17 cellular contexts compared by ENCODE assay signal in the genomic region with DNA sequence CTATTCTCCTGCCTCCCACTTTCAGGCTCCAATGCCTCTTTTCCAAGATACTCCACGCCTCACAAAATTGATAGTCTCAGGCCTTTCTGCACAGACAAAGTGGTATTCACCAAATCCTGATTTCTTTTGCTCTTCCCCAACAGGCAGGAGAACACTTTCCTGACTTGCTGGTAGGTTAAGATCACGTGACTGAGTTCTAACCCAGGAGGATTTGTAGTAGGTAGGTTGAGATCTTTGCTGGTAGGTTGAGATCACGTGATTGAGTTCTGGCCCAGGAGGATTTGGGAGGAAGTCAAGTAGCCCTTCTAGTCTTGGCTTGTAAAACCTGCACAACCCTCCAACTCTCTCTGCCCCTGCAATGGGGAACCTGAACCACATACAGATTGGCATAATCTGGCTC.
DNase-seq lines count a peak whose midpoint lies in the region; ATAC-seq, FAIRE-seq and TF ChIP-seq lines count a peak whose summit lies in the region.
"Had no signal": no experiment of that assay in that cellular context is flagged by ENCODE, and none has a peak within 500 bp of the region (broad histone marks: within the 10 kb centered on the region; RNA-seq: fewer than 3 reads in every experiment).

No MANE protein-coding gene starts in this region.

- dilution Hi-C loops in IMR-90 (cut with HindIII; ENCODE audit: low sequenced_read_pairs, unreplicated experiment), result no loop called here

- no peak overlapping the region for H3K23ac ChIP-seq in IMR-90 (ENCODE audit: low read depth, low read length)

- H4K91ac ChIP-seq in IMR-90 (ENCODE audit: insufficient read depth, low read depth, low read length), result no peak overlapping the region

- H2AK5ac ChIP-seq in IMR-90 (ENCODE audit: low read depth, low read length), result no peak overlapping the region

- no peaks in the 10 kb centered on the region for H3K36me3 ChIP-seq in IMR-90 (ENCODE audit: control insufficient read depth, insufficient read depth, low read length)
- H3K36me3 ChIP-seq in bronchial epithelial cell (ENCODE audit: control insufficient read depth, insufficient read depth, low read length), result no peaks in the 10 kb centered on the region
- no peaks in the 10 kb centered on the region for H3K36me3 ChIP-seq in vagina

- POLR2A ChIA-PET in A549 (lab: Yijun Ruan, JAX) (no interaction called here), IMR-90 (lab: Charles Lee; ENCODE audit: unreplicated experiment) (no interaction called here)

- H3K27ac ChIP-seq in A549 (no peak overlapping the region), IMR-90 (ENCODE audit: insufficient read depth, low read length) (no peak overlapping the region), vagina (peak overlapping the region; percentile 61)
- H3K27ac ChIP-seq: C4-2B had no signal

- H2AFZ ChIP-seq in IMR-90 (replicated peaks; ENCODE audit: low read length, poor library complexity), result no peak overlapping the region
- H2AFZ ChIP-seq: GM23338 had no signal

- in situ Hi-C loops in IMR-90 (cut with MboI; ENCODE audit: low sequenced_read_pairs), result no loop called here

- no peak overlapping the region for H2BK120ac ChIP-seq in IMR-90 (ENCODE audit: low read depth, low read length)

- H3K14ac ChIP-seq in IMR-90 (replicated peaks; ENCODE audit: low read depth, low read length), result no peak overlapping the region

- no peak overlapping the region for H2BK20ac ChIP-seq in IMR-90 (ENCODE audit: low read depth, low read length)

- H3K18ac ChIP-seq in IMR-90 (ENCODE audit: low read depth, low read length), result no peak overlapping the region

- TF ChIP-seq POLR2A in A549 (IDR thresholded peaks at IDR 0.05; ENCODE audit: low read length), result no peak
- TF ChIP-seq POLR2A in IMR-90 (IDR thresholded peaks at IDR 0.05; ENCODE audit: low read depth, low read length), result no peak
- no peak for TF ChIP-seq POLR2A in vagina (IDR thresholded peaks at IDR 0.05)

- H3K9me1 ChIP-seq in IMR-90 (ENCODE audit: insufficient read depth, low read length), result no peaks in the 10 kb centered on the region

- H3K9ac ChIP-seq in IMR-90 (ENCODE audit: low read depth, low read length), result no peak overlapping the region

- intact Hi-C loops in IMR-90 (cut with micrococcal nuclease) (no loop called here), vagina (cut with DNase I) (no loop called here)

- TF ChIP-seq EP300 in A549 (IDR thresholded peaks at IDR 0.05), result no peak

- no peaks in the 10 kb centered on the region for H3K79me1 ChIP-seq in IMR-90 (ENCODE audit: low read depth in 1 of 2, low read length in 2 of 2)

- H2BK5ac ChIP-seq in IMR-90 (ENCODE audit: low read depth, low read length, poor library complexity, severe bottlenecking), result no peak overlapping the region

- H4K8ac ChIP-seq in IMR-90 (ENCODE audit: low read depth in 2 of 2, low read length in 2 of 2), result no peak overlapping the region

- H3K9me3 ChIP-seq in A549 (no peaks in the 10 kb centered on the region), IMR-90 (ENCODE audit: control insufficient read depth, insufficient read depth, low read length) (peaks cover 12% of the 10 kb centered on the region), vagina (no peaks in the 10 kb centered on the region)

- H3K4ac ChIP-seq in IMR-90 (ENCODE audit: low read depth, low read length), result no peak overlapping the region

- TF ChIP-seq CTCF in A549 (IDR thresholded peaks at IDR 0.05), result no peak
- no peak for TF ChIP-seq CTCF in IMR-90 (conservative IDR thresholded peaks at IDR 0.05; ENCODE audit: low read depth, low read length)
- TF ChIP-seq CTCF in bronchial epithelial cell (IDR thresholded peaks at IDR 0.05; ENCODE audit: insufficient read depth, low read length, severe bottlenecking), result no peak
- TF ChIP-seq CTCF in vagina (IDR thresholded peaks at IDR 0.05), result no peak

- no peak overlapping the region for H2AK9ac ChIP-seq in IMR-90 (replicated peaks; ENCODE audit: low read depth, low read length, poor library complexity)

- H3K4me2 ChIP-seq in A549 (no peak overlapping the region), IMR-90 (ENCODE audit: low read depth, low read length) (no peak overlapping the region)
- H3K4me2 ChIP-seq: GM23338 had no signal

- BruUV-seq in IMR-90 (replicated peaks; lab: Mats Ljungman, UMichigan), result no TSS peak

- H3K27me3 ChIP-seq in IMR-90 (ENCODE audit: control insufficient read depth, insufficient read depth, low read length) (no peaks in the 10 kb centered on the region), bronchial epithelial cell (ENCODE audit: control insufficient read depth, insufficient read depth, low read length) (no peaks in the 10 kb centered on the region), vagina (no peaks in the 10 kb centered on the region)

- TF ChIP-seq RAD21 in A549 (conservative IDR thresholded peaks at IDR 0.05 in 1 of 2, IDR thresholded peaks at IDR 0.05 in 1 of 2) (no peak), IMR-90 (IDR thresholded peaks at IDR 0.05; ENCODE audit: low read length) (no peak)

- H4K5ac ChIP-seq in IMR-90 (ENCODE audit: low read depth, low read length), result no peak overlapping the region

- DNase-seq in A549 (ENCODE audit: low read depth in 1 of 2, low spot score in 1 of 2) (no peak), IMR-90 (no peak), bronchial epithelial cell (ENCODE audit: low read depth) (no peak), vagina (ENCODE audit: extremely low spot score in 2 of 2) (no peak), RKO (ENCODE audit: low spot score) (no peak), SIG-M5 treated with dmso at 0.1 percent for 504 hours (lab: John Stamatoyannopoulos, UW; ENCODE audit: unreplicated experiment) (no peak)
- DNase-seq: AML-193; Caco-2; CD4-positive, alpha-beta T cell; HCEC 1CT had no signal

- CTCF ChIA-PET in A549 (lab: Yijun Ruan, JAX) (no interaction called here), IMR-90 (lab: Yijun Ruan, JAX) (no interaction called here)

- no peak overlapping the region for H3K56ac ChIP-seq in IMR-90 (ENCODE audit: extremely low read depth, insufficient read depth, low read length)

- H3K4me1 ChIP-seq in A549, result no peaks in the 10 kb centered on the region
- H3K4me1 ChIP-seq in IMR-90 (ENCODE audit: control insufficient read depth, insufficient read depth, low read length), result no peaks in the 10 kb centered on the region
- peaks cover 13% of the 10 kb centered on the region for H3K4me1 ChIP-seq in vagina
- H3K4me1 ChIP-seq: Caco-2 had no signal

- H2BK15ac ChIP-seq in IMR-90 (ENCODE audit: low read depth, low read length), result no peak overlapping the region

- H4K20me1 ChIP-seq in IMR-90 (ENCODE audit: insufficient read depth, low read length), result no peaks in the 10 kb centered on the region

- FAIRE-seq in A549 (lab: Jason Lieb, UNC), result no peak
- peak; percentile 85 for FAIRE-seq in bronchial epithelial cell (lab: Jason Lieb, UNC)
- FAIRE-seq: G401.6, GM12892, GM18507, H54, HTR-8/SVneo had no signal

- no peak overlapping the region for H3K4me3 ChIP-seq in A549
- H3K4me3 ChIP-seq in IMR-90 (ENCODE audit: insufficient read depth, low read depth, low read length), result no peak overlapping the region
- no peak overlapping the region for H3K4me3 ChIP-seq in bronchial epithelial cell (ENCODE audit: low read depth, low read length)
- no peak overlapping the region for H3K4me3 ChIP-seq in vagina
- H3K4me3 ChIP-seq: GM23338 had no signal

- WGBS in A549 (ENCODE audit: missing lambda C conversion rate), result 7% methylated on average over 3 of the region's 3 CpGs
- 33% methylated on average over 1 of the region's 3 CpGs; no CpG with 5 or more reads in 1 of the 2 experiments for WGBS in IMR-90 (ENCODE audit: extremely low coverage in 2 of 2, insufficient read length in 1 of 2), 2 experiments

- ATAC-seq in A549 (no peak), IMR-90 (ENCODE audit: low read depth) (no peak)
- ATAC-seq: GM23338 had no signal

TF ChIP-seq in A549, 52 proteins besides CTCF, POLR2A, EP300 and RAD21:
- TF ChIP-seq USF2 (IDR thresholded peaks at IDR 0.05), result peak; percentile 79
- TF ChIP-seq HOXB5 (CRISPR knock-in tag; IDR thresholded peaks at IDR 0.05), result no peak

TF ChIP-seq in IMR-90, 13 proteins besides CTCF, POLR2A, EP300 and RAD21:
- TF ChIP-seq SMC3 (IDR thresholded peaks at IDR 0.05; ENCODE audit: low read depth, low read length) (no peak), MAZ (IDR thresholded peaks at IDR 0.05; ENCODE audit: borderline replicate concordance, low read depth, low read length) (no peak), MAFK (IDR thresholded peaks at IDR 0.05; ENCODE audit: low read depth, low read length) (no peak), USF2 (IDR thresholded peaks at IDR 0.05; ENCODE audit: low read depth, low read length) (peak; percentile 25; the same call in 1 of the 2 replicates), NFE2L2 (IDR thresholded peaks at IDR 0.05; ENCODE audit: low read depth, low read length) (no peak), FOS (IDR thresholded peaks at IDR 0.05; ENCODE audit: low read depth, low read length) (no peak), MXI1 (IDR thresholded peaks at IDR 0.05; ENCODE audit: borderline replicate concordance, low read depth, low read length) (no peak)
